ENCODE assay signal across 1 cellular context in the genomic region with DNA sequence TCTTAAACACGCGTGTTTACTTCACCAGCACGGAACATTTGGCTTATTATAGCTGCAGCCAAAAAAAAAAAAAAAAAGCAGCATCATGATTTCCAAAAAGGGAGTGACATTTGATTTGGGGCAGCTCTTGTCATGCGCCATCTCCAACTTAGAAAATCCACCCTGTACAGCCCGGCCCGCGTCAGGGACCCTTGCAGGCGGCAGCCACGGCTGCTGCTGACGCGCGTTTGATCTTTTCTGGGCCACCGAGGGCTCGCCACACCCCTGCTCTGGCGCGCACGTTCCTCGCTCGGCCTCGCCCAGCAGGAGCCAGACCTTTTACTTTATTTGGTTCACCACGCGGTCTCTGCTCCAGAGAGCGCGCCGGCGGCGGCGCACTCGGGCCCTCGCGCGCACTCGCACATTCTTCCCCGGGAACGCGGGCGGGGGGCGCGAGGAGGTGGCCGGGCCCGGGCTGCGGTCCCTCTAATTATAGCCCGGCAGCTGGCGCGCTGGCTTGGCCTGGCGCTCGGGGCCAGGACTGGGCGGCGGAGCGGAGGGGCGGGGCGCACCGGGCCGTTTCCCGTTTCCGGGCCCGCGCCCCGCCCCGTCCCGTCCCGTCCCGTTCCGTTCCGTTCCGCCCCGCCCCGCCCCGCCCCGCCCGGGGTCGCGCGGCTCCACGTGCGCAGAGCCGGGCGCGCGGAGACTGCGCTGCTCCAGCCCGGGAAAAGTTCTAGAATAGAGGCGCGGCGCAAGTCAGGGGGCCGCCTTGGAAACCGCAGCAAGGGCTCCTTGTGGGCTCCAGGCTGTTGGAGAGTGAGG.
TF ChIP-seq lines count a peak whose summit lies in the region.

No MANE protein-coding gene starts in this region.

TF ChIP-seq in GM12878, 131 proteins besides CTCF, POLR2A, EP300 and RAD21 (continued from another document and continues in another):
- TF ChIP-seq ZNF687 (IDR thresholded peaks at IDR 0.05): peak; percentile 100
- TF ChIP-seq, protein P1, sequence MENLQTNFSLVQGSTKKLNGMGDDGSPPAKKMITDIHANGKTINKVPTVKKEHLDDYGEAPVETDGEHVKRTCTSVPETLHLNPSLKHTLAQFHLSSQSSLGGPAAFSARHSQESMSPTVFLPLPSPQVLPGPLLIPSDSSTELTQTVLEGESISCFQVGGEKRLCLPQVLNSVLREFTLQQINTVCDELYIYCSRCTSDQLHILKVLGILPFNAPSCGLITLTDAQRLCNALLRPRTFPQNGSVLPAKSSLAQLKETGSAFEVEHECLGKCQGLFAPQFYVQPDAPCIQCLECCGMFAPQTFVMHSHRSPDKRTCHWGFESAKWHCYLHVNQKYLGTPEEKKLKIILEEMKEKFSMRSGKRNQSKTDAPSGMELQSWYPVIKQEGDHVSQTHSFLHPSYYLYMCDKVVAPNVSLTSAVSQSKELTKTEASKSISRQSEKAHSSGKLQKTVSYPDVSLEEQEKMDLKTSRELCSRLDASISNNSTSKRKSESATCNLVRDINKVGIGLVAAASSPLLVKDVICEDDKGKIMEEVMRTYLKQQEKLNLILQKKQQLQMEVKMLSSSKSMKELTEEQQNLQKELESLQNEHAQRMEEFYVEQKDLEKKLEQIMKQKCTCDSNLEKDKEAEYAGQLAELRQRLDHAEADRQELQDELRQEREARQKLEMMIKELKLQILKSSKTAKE (IDR thresholded peaks at IDR 0.05; ENCODE audit: low read depth, poor library complexity, severe bottlenecking): no peak
- peak; percentile 73; the same call in 1 of the 2 replicates for TF ChIP-seq GATAD2B (conservative IDR thresholded peaks at IDR 0.05; ENCODE audit: low read depth)
- peak; percentile 47 for TF ChIP-seq BCL3 (IDR thresholded peaks at IDR 0.05; ENCODE audit: borderline replicate concordance, insufficient read depth, low read depth, low read length, poor library complexity, severe bottlenecking)
- peak; percentile 9; the same call in 1 of the 2 replicates for TF ChIP-seq SMC3 (IDR thresholded peaks at IDR 0.05; ENCODE audit: borderline replicate concordance, low read length)
- no peak for TF ChIP-seq CHD4 (IDR thresholded peaks at IDR 0.05)
- no peak for TF ChIP-seq JUND (IDR thresholded peaks at IDR 0.05; ENCODE audit: low read depth, low read length)
- peak; percentile 67; the same call in 1 of the 2 replicates for TF ChIP-seq POLR2AphosphoS2 (IDR thresholded peaks at IDR 0.05; ENCODE audit: low read depth, low read length)
- TF ChIP-seq SPI1 (IDR thresholded peaks at IDR 0.05; ENCODE audit: borderline replicate concordance, insufficient read depth, low read depth, low read length): no peak
- no peak for TF ChIP-seq FOXM1 (IDR thresholded peaks at IDR 0.05; ENCODE audit: low read depth, low read length)
- no peak for TF ChIP-seq BCL11A (IDR thresholded peaks at IDR 0.05; ENCODE audit: low read depth, low read length)
- peak; percentile 65 for TF ChIP-seq MYC (IDR thresholded peaks at IDR 0.05; ENCODE audit: insufficient read depth, insufficient read length, insufficient replicate concordance, low read length, severe bottlenecking)
- no peak for TF ChIP-seq RELA (IDR thresholded peaks at IDR 0.05; ENCODE audit: borderline replicate concordance, partially characterized antibody)
- TF ChIP-seq, protein P2, sequence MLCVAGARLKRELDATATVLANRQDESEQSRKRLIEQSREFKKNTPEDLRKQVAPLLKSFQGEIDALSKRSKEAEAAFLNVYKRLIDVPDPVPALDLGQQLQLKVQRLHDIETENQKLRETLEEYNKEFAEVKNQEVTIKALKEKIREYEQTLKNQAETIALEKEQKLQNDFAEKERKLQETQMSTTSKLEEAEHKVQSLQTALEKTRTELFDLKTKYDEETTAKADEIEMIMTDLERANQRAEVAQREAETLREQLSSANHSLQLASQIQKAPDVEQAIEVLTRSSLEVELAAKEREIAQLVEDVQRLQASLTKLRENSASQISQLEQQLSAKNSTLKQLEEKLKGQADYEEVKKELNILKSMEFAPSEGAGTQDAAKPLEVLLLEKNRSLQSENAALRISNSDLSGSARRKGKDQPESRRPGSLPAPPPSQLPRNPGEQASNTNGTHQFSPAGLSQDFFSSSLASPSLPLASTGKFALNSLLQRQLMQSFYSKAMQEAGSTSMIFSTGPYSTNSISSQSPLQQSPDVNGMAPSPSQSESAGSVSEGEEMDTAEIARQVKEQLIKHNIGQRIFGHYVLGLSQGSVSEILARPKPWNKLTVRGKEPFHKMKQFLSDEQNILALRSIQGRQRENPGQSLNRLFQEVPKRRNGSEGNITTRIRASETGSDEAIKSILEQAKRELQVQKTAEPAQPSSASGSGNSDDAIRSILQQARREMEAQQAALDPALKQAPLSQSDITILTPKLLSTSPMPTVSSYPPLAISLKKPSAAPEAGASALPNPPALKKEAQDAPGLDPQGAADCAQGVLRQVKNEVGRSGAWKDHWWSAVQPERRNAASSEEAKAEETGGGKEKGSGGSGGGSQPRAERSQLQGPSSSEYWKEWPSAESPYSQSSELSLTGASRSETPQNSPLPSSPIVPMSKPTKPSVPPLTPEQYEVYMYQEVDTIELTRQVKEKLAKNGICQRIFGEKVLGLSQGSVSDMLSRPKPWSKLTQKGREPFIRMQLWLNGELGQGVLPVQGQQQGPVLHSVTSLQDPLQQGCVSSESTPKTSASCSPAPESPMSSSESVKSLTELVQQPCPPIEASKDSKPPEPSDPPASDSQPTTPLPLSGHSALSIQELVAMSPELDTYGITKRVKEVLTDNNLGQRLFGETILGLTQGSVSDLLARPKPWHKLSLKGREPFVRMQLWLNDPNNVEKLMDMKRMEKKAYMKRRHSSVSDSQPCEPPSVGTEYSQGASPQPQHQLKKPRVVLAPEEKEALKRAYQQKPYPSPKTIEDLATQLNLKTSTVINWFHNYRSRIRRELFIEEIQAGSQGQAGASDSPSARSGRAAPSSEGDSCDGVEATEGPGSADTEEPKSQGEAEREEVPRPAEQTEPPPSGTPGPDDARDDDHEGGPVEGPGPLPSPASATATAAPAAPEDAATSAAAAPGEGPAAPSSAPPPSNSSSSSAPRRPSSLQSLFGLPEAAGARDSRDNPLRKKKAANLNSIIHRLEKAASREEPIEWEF (IDR thresholded peaks at IDR 0.05; ENCODE audit: insufficient replicate concordance, low read depth, low read length): no peak
- peak; percentile 84 for TF ChIP-seq HDAC6 (IDR thresholded peaks at IDR 0.05; ENCODE audit: unreplicated experiment)
- TF ChIP-seq NR2C2 (IDR thresholded peaks at IDR 0.05; ENCODE audit: borderline replicate concordance, control insufficient read depth, insufficient read length, low read depth): no peak
- peak; percentile 88 to 95; a peak in 3 of 4 replicates for TF ChIP-seq BHLHE40 (IDR thresholded peaks at IDR 0.05; ENCODE audit: borderline replicate concordance in 1 of 2, low read depth in 2 of 2, low read length in 1 of 2)
- 0 out of 2 replicates have a peak, but pooled peaks have one; percentile 11 for TF ChIP-seq YY1 (IDR thresholded peaks at IDR 0.05; ENCODE audit: low read depth, low read length)
- no peak for TF ChIP-seq SREBF2 (IDR thresholded peaks at IDR 0.05; ENCODE audit: low read length)
- TF ChIP-seq WRNIP1 (IDR thresholded peaks at IDR 0.05; ENCODE audit: borderline replicate concordance, low read depth, low read length): no peak
- TF ChIP-seq, protein P3, sequence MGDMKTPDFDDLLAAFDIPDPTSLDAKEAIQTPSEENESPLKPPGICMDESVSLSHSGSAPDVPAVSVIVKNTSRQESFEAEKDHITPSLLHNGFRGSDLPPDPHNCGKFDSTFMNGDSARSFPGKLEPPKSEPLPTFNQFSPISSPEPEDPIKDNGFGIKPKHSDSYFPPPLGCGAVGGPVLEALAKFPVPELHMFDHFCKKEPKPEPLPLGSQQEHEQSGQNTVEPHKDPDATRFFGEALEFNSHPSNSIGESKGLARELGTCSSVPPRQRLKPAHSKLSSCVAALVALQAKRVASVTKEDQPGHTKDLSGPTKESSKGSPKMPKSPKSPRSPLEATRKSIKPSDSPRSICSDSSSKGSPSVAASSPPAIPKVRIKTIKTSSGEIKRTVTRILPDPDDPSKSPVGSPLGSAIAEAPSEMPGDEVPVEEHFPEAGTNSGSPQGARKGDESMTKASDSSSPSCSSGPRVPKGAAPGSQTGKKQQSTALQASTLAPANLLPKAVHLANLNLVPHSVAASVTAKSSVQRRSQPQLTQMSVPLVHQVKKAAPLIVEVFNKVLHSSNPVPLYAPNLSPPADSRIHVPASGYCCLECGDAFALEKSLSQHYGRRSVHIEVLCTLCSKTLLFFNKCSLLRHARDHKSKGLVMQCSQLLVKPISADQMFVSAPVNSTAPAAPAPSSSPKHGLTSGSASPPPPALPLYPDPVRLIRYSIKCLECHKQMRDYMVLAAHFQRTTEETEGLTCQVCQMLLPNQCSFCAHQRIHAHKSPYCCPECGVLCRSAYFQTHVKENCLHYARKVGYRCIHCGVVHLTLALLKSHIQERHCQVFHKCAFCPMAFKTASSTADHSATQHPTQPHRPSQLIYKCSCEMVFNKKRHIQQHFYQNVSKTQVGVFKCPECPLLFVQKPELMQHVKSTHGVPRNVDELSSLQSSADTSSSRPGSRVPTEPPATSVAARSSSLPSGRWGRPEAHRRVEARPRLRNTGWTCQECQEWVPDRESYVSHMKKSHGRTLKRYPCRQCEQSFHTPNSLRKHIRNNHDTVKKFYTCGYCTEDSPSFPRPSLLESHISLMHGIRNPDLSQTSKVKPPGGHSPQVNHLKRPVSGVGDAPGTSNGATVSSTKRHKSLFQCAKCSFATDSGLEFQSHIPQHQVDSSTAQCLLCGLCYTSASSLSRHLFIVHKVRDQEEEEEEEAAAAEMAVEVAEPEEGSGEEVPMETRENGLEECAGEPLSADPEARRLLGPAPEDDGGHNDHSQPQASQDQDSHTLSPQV (IDR thresholded peaks at IDR 0.05): no peak
- TF ChIP-seq NRF1 (conservative IDR thresholded peaks at IDR 0.05; ENCODE audit: low read depth, low read length): 0 out of 2 replicates have a peak, but pooled peaks have one; percentile 6
- TF ChIP-seq, protein P4, sequence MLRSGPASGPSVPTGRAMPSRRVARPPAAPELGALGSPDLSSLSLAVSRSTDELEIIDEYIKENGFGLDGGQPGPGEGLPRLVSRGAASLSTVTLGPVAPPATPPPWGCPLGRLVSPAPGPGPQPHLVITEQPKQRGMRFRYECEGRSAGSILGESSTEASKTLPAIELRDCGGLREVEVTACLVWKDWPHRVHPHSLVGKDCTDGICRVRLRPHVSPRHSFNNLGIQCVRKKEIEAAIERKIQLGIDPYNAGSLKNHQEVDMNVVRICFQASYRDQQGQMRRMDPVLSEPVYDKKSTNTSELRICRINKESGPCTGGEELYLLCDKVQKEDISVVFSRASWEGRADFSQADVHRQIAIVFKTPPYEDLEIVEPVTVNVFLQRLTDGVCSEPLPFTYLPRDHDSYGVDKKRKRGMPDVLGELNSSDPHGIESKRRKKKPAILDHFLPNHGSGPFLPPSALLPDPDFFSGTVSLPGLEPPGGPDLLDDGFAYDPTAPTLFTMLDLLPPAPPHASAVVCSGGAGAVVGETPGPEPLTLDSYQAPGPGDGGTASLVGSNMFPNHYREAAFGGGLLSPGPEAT (IDR thresholded peaks at IDR 0.05; ENCODE audit: low read depth): no peak
- TF ChIP-seq ETV6 (conservative IDR thresholded peaks at IDR 0.05 in 1 of 2, IDR thresholded peaks at IDR 0.05 in 1 of 2; ENCODE audit: borderline replicate concordance in 1 of 2, low read depth in 1 of 2): no peak
- no peak for TF ChIP-seq BRCA1 (IDR thresholded peaks at IDR 0.05; ENCODE audit: low read depth, low read length)
- TF ChIP-seq CBFB (IDR thresholded peaks at IDR 0.05; ENCODE audit: low read depth): 0 out of 2 replicates have a peak, but pooled peaks have one; percentile 12
- no peak for TF ChIP-seq NR2C1 (IDR thresholded peaks at IDR 0.05)
- TF ChIP-seq, protein P5, sequence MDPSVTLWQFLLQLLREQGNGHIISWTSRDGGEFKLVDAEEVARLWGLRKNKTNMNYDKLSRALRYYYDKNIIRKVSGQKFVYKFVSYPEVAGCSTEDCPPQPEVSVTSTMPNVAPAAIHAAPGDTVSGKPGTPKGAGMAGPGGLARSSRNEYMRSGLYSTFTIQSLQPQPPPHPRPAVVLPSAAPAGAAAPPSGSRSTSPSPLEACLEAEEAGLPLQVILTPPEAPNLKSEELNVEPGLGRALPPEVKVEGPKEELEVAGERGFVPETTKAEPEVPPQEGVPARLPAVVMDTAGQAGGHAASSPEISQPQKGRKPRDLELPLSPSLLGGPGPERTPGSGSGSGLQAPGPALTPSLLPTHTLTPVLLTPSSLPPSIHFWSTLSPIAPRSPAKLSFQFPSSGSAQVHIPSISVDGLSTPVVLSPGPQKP (IDR thresholded peaks at IDR 0.05; ENCODE audit: low read depth, low read length): 0 out of 2 replicates have a peak, but pooled peaks have one; percentile 10
- TF ChIP-seq TCF7 (IDR thresholded peaks at IDR 0.05; ENCODE audit: borderline replicate concordance): no peak
